ENCODE assay signal across 1 cellular context in genomic region chr17:50147841-50148225, GRCh38.
TF ChIP-seq lines count a peak whose summit lies in the region.

No MANE protein-coding gene starts in this region.

TF ChIP-seq in HepG2, 621 proteins besides CTCF, POLR2A, EP300 and RAD21 (continued from another document and continues in another):
- TF ChIP-seq ZNF431 (CRISPR knock-in tag; IDR thresholded peaks at IDR 0.05; ENCODE audit: borderline replicate concordance, low read depth) (no peak), ZNF318 (CRISPR knock-in tag; IDR thresholded peaks at IDR 0.05) (no peak), SUZ12 (IDR thresholded peaks at IDR 0.05; ENCODE audit: low read depth, low read length) (no peak), LRRFIP1 (CRISPR knock-in tag; conservative IDR thresholded peaks at IDR 0.05) (no peak), YY1 (IDR thresholded peaks at IDR 0.05; ENCODE audit: insufficient read depth, insufficient replicate concordance, low read depth, low read length) (no peak), ATF6 (CRISPR knock-in tag; conservative IDR thresholded peaks at IDR 0.05) (no peak), SRSF9 (IDR thresholded peaks at IDR 0.05; ENCODE audit: borderline replicate concordance, insufficient read depth, low read depth, low read length, poor library complexity, severe bottlenecking) (no peak), ZNF44 (CRISPR knock-in tag; IDR thresholded peaks at IDR 0.05) (no peak), BCL3 (CRISPR knock-in tag; IDR thresholded peaks at IDR 0.05) (no peak), BCL6 (CRISPR knock-in tag; IDR thresholded peaks at IDR 0.05) (no peak), TRIM24 (CRISPR knock-in tag; IDR thresholded peaks at IDR 0.05) (no peak), POLR2G (IDR thresholded peaks at IDR 0.05; ENCODE audit: low read depth, low read length) (no peak), ZNF766 (CRISPR knock-in tag; IDR thresholded peaks at IDR 0.05; ENCODE audit: borderline replicate concordance) (no peak), PITX1 (CRISPR knock-in tag; IDR thresholded peaks at IDR 0.05) (no peak), SMAD9 (CRISPR knock-in tag; IDR thresholded peaks at IDR 0.05) (no peak), ZNF24 (IDR thresholded peaks at IDR 0.05) (no peak), ZNF296 (CRISPR knock-in tag; conservative IDR thresholded peaks at IDR 0.05) (peak; percentile 91; the same call in 1 of the 2 replicates), PREB (CRISPR knock-in tag; IDR thresholded peaks at IDR 0.05) (no peak), POLR2AphosphoS2 (IDR thresholded peaks at IDR 0.05; ENCODE audit: low read depth, low read length) (no peak), ATF7 (IDR thresholded peaks at IDR 0.05) (no peak), ATF7 (CRISPR knock-in tag; IDR thresholded peaks at IDR 0.05) (no peak), ZNF160 (CRISPR knock-in tag; IDR thresholded peaks at IDR 0.05) (no peak), NR2F1 (CRISPR knock-in tag; IDR thresholded peaks at IDR 0.05) (peak in 1 of 2 experiments; percentile 6; a peak in 1 of 4 replicates), CREM (IDR thresholded peaks at IDR 0.05) (no peak), CREM (CRISPR knock-in tag; IDR thresholded peaks at IDR 0.05) (no peak), NR2C2 (CRISPR knock-in tag; IDR thresholded peaks at IDR 0.05; ENCODE audit: borderline replicate concordance) (no peak), MAFG (CRISPR knock-in tag; IDR thresholded peaks at IDR 0.05) (no peak), RFX3 (CRISPR knock-in tag; IDR thresholded peaks at IDR 0.05) (peak; percentile 81), E2F1 (CRISPR knock-in tag; IDR thresholded peaks at IDR 0.05) (no peak), TRAFD1 (CRISPR knock-in tag; IDR thresholded peaks at IDR 0.05; ENCODE audit: borderline replicate concordance) (no peak), HNF1B (CRISPR knock-in tag; IDR thresholded peaks at IDR 0.05) (no peak), YEATS2 (CRISPR knock-in tag; IDR thresholded peaks at IDR 0.05; ENCODE audit: borderline replicate concordance) (no peak), ESRRA (CRISPR knock-in tag; IDR thresholded peaks at IDR 0.05; ENCODE audit: low read depth) (peak; percentile 88), ZBTB8A (CRISPR knock-in tag; IDR thresholded peaks at IDR 0.05; ENCODE audit: borderline replicate concordance, low read depth) (no peak), ZNF619 (CRISPR knock-in tag; IDR thresholded peaks at IDR 0.05) (no peak), ERF (CRISPR knock-in tag; IDR thresholded peaks at IDR 0.05) (no peak; the same call in 1 of the 2 replicates), ZNF224 (CRISPR knock-in tag; IDR thresholded peaks at IDR 0.05) (no peak)
